Comparison of ENCODE assay signal across 1 cellular context in genomic region chr12:65740873-65741600, GRCh38.
TF ChIP-seq lines count a peak whose summit lies in the region.

No MANE protein-coding gene starts in this region.

TF ChIP-seq in HepG2, 621 proteins besides CTCF, POLR2A, EP300 and RAD21 (continued from another document and continues in another):
- TF ChIP-seq POGK (CRISPR knock-in tag; conservative IDR thresholded peaks at IDR 0.05) (no peak), CREM (IDR thresholded peaks at IDR 0.05) (no peak), CREM (CRISPR knock-in tag; IDR thresholded peaks at IDR 0.05) (no peak), HINFP (CRISPR knock-in tag; IDR thresholded peaks at IDR 0.05; ENCODE audit: low read depth) (no peak), ZNF18 (CRISPR knock-in tag; IDR thresholded peaks at IDR 0.05; ENCODE audit: insufficient replicate concordance) (no peak), PPARG (CRISPR knock-in tag; conservative IDR thresholded peaks at IDR 0.05) (no peak), ZNF777 (CRISPR knock-in tag; IDR thresholded peaks at IDR 0.05) (no peak; the same call in 1 of the 2 replicates), ZNF841 (CRISPR knock-in tag; IDR thresholded peaks at IDR 0.05; ENCODE audit: borderline replicate concordance) (0 out of 2 replicates have a peak, but pooled peaks have one; percentile 39), ADNP (CRISPR knock-in tag; IDR thresholded peaks at IDR 0.05) (no peak), ATM (IDR thresholded peaks at IDR 0.05; ENCODE audit: borderline replicate concordance) (no peak), ZNF792 (CRISPR knock-in tag; IDR thresholded peaks at IDR 0.05) (no peak), BHLHE40 (IDR thresholded peaks at IDR 0.05; ENCODE audit: low read length) (no peak), ZBTB34 (CRISPR knock-in tag; IDR thresholded peaks at IDR 0.05) (no peak), NFATC3 (CRISPR knock-in tag; IDR thresholded peaks at IDR 0.05) (no peak), ZNF75D (CRISPR knock-in tag; IDR thresholded peaks at IDR 0.05; ENCODE audit: borderline replicate concordance) (no peak), PITX1 (CRISPR knock-in tag; IDR thresholded peaks at IDR 0.05) (no peak), PAXIP1 (CRISPR knock-in tag; conservative IDR thresholded peaks at IDR 0.05) (peak; percentile 25; the same call in 1 of the 2 replicates), ZMYM3 (CRISPR knock-in tag; IDR thresholded peaks at IDR 0.05) (peak; percentile 22; the same call in 1 of the 2 replicates), MTF2 (CRISPR knock-in tag; IDR thresholded peaks at IDR 0.05; ENCODE audit: borderline replicate concordance) (no peak), ZNF3 (CRISPR knock-in tag; IDR thresholded peaks at IDR 0.05) (no peak), ARID4A (CRISPR knock-in tag; IDR thresholded peaks at IDR 0.05; ENCODE audit: borderline replicate concordance) (0 out of 2 replicates have a peak, but pooled peaks have one; percentile 15), TRIM24 (CRISPR knock-in tag; IDR thresholded peaks at IDR 0.05) (no peak), TERF1 (CRISPR knock-in tag; IDR thresholded peaks at IDR 0.05) (no peak), ATF2 (CRISPR knock-in tag; IDR thresholded peaks at IDR 0.05) (no peak), ZBTB1 (CRISPR knock-in tag; IDR thresholded peaks at IDR 0.05; ENCODE audit: borderline replicate concordance) (no peak), ZHX1 (CRISPR knock-in tag; IDR thresholded peaks at IDR 0.05; ENCODE audit: low read depth) (no peak), MTF1 (CRISPR knock-in tag; IDR thresholded peaks at IDR 0.05) (no peak), ZNF143 (CRISPR knock-in tag; IDR thresholded peaks at IDR 0.05) (no peak), ZBTB37 (CRISPR knock-in tag; IDR thresholded peaks at IDR 0.05) (no peak), WIZ (CRISPR knock-in tag; IDR thresholded peaks at IDR 0.05) (no peak), ZNF441 (CRISPR knock-in tag; IDR thresholded peaks at IDR 0.05; ENCODE audit: borderline replicate concordance) (no peak), TRAFD1 (CRISPR knock-in tag; IDR thresholded peaks at IDR 0.05; ENCODE audit: borderline replicate concordance) (no peak)
